In the genomic region with DNA sequence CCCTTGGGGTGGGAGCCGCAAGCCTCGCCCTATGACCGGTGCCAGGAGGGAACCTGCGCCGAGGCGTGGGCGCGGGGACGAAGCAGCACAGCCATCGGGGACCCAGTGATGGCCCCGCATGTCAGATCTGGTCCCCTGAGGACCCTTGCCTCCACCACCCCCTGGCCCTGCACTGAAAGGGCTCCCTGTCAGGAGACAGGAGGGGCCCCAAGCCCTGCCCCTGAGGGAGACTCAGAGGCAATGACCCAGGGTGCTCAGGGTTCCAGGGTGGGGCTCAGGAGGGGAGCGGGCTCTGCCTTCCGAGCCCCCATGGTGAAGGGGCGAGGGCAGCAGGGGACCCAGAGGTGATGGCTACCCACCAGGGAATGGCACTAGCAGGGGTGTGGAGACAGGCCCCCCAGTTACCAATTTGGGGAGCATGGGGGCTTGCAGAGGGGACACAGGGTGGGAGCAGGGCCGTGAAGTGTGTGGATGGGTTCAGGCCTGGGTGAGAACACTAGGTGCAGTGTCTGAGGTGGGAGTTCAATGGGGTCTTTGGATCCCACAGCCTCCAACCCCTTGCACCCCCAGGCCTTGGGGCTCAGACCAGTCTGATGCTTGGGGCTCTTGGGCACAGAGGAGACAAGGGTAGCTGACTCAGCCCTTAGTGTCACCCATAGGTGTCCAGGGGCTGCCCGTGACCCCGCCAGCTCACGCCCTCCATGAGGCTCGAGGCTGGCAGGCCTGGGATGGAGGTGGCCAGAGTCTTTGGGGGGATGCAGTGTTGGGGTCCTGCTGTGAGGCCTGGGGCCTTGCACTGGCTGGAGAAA, we compare ENCODE assay signal across 1 cellular context.
TF ChIP-seq lines count a peak whose summit lies in the region.

No MANE protein-coding gene starts in this region.

TF ChIP-seq in K562, 482 proteins besides CTCF, POLR2A, EP300 and RAD21:
- TF ChIP-seq, protein P1, sequence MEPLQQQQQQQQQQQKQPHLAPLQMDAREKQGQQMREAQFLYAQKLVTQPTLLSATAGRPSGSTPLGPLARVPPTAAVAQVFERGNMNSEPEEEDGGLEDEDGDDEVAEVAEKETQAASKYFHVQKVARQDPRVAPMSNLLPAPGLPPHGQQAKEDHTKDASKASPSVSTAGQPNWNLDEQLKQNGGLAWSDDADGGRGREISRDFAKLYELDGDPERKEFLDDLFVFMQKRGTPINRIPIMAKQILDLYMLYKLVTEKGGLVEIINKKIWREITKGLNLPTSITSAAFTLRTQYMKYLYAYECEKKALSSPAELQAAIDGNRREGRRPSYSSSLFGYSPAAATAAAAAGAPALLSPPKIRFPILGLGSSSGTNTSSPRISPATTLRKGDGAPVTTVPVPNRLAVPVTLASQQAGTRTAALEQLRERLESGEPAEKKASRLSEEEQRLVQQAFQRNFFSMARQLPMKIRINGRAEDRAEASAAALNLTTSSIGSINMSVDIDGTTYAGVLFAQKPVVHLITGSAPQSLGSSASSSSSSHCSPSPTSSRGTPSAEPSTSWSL (CRISPR knock-in tag; IDR thresholded peaks at IDR 0.05; ENCODE audit: borderline replicate concordance): peak; percentile 85; the same call in 1 of the 2 replicates
- TF ChIP-seq ZNF507 (tag; conservative IDR thresholded peaks at IDR 0.05) (no peak), GABPA (tag; conservative IDR thresholded peaks at IDR 0.05; ENCODE audit: low read depth) (0 out of 2 replicates have a peak, but pooled peaks have one; percentile 7), PHF8 (IDR thresholded peaks at IDR 0.05; ENCODE audit: borderline replicate concordance, low read length) (peak; percentile 39; the same call in 1 of the 2 replicates), ZBED1 (IDR thresholded peaks at IDR 0.05) (no peak), PCBP1 (IDR thresholded peaks at IDR 0.05; ENCODE audit: low read depth, low read length, poor library complexity, severe bottlenecking) (peak; percentile 20), ZNF408 (CRISPR knock-in tag; IDR thresholded peaks at IDR 0.05; ENCODE audit: low read depth) (0 out of 2 replicates have a peak, but pooled peaks have one; percentile 66), SMAD4 (CRISPR knock-in tag; conservative IDR thresholded peaks at IDR 0.05) (no peak), JUND (IDR thresholded peaks at IDR 0.05; ENCODE audit: borderline replicate concordance, low read depth, low read length) (no peak), JUND (tag; IDR thresholded peaks at IDR 0.05; ENCODE audit: borderline replicate concordance, low read depth, low read length) (no peak), E2F3 (CRISPR knock-in tag; IDR thresholded peaks at IDR 0.05) (0 out of 2 replicates have a peak, but pooled peaks have one; percentile 34), DMBX1 (CRISPR knock-in tag; IDR thresholded peaks at IDR 0.05; ENCODE audit: borderline replicate concordance) (no peak), KDM1A (IDR thresholded peaks at IDR 0.05) (no peak), OTX1 (CRISPR knock-in tag; IDR thresholded peaks at IDR 0.05) (peak; percentile 64; the same call in 1 of the 2 replicates), ZNF316 (IDR thresholded peaks at IDR 0.05) (peak; percentile 38)
- TF ChIP-seq, protein P2, sequence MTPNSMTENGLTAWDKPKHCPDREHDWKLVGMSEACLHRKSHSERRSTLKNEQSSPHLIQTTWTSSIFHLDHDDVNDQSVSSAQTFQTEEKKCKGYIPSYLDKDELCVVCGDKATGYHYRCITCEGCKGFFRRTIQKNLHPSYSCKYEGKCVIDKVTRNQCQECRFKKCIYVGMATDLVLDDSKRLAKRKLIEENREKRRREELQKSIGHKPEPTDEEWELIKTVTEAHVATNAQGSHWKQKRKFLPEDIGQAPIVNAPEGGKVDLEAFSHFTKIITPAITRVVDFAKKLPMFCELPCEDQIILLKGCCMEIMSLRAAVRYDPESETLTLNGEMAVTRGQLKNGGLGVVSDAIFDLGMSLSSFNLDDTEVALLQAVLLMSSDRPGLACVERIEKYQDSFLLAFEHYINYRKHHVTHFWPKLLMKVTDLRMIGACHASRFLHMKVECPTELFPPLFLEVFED (CRISPR knock-in tag; conservative IDR thresholded peaks at IDR 0.05): 0 out of 2 replicates have a peak, but pooled peaks have one; percentile 24
- TF ChIP-seq, protein P3, sequence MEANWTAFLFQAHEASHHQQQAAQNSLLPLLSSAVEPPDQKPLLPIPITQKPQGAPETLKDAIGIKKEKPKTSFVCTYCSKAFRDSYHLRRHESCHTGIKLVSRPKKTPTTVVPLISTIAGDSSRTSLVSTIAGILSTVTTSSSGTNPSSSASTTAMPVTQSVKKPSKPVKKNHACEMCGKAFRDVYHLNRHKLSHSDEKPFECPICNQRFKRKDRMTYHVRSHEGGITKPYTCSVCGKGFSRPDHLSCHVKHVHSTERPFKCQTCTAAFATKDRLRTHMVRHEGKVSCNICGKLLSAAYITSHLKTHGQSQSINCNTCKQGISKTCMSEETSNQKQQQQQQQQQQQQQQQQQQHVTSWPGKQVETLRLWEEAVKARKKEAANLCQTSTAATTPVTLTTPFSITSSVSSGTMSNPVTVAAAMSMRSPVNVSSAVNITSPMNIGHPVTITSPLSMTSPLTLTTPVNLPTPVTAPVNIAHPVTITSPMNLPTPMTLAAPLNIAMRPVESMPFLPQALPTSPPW (CRISPR knock-in tag; IDR thresholded peaks at IDR 0.05): 0 out of 2 replicates have a peak, but pooled peaks have one; percentile 7
- TF ChIP-seq, protein P4, sequence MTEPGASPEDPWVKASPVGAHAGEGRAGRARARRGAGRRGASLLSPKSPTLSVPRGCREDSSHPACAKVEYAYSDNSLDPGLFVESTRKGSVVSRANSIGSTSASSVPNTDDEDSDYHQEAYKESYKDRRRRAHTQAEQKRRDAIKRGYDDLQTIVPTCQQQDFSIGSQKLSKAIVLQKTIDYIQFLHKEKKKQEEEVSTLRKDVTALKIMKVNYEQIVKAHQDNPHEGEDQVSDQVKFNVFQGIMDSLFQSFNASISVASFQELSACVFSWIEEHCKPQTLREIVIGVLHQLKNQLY (CRISPR knock-in tag; conservative IDR thresholded peaks at IDR 0.05): 0 out of 4 replicates have a peak, but pooled peaks of 1 of the 2 experiments have one; percentile 24
- TF ChIP-seq, protein P5, sequence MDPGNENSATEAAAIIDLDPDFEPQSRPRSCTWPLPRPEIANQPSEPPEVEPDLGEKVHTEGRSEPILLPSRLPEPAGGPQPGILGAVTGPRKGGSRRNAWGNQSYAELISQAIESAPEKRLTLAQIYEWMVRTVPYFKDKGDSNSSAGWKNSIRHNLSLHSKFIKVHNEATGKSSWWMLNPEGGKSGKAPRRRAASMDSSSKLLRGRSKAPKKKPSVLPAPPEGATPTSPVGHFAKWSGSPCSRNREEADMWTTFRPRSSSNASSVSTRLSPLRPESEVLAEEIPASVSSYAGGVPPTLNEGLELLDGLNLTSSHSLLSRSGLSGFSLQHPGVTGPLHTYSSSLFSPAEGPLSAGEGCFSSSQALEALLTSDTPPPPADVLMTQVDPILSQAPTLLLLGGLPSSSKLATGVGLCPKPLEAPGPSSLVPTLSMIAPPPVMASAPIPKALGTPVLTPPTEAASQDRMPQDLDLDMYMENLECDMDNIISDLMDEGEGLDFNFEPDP (CRISPR knock-in tag; IDR thresholded peaks at IDR 0.05): 0 out of 2 replicates have a peak, but pooled peaks have one; percentile 25
- TF ChIP-seq, protein P6, sequence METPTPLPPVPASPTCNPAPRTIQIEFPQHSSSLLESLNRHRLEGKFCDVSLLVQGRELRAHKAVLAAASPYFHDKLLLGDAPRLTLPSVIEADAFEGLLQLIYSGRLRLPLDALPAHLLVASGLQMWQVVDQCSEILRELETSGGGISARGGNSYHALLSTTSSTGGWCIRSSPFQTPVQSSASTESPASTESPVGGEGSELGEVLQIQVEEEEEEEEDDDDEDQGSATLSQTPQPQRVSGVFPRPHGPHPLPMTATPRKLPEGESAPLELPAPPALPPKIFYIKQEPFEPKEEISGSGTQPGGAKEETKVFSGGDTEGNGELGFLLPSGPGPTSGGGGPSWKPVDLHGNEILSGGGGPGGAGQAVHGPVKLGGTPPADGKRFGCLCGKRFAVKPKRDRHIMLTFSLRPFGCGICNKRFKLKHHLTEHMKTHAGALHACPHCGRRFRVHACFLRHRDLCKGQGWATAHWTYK (CRISPR knock-in tag; IDR thresholded peaks at IDR 0.05): 0 out of 2 replicates have a peak, but pooled peaks have one; percentile 23
- TF ChIP-seq, protein P7, sequence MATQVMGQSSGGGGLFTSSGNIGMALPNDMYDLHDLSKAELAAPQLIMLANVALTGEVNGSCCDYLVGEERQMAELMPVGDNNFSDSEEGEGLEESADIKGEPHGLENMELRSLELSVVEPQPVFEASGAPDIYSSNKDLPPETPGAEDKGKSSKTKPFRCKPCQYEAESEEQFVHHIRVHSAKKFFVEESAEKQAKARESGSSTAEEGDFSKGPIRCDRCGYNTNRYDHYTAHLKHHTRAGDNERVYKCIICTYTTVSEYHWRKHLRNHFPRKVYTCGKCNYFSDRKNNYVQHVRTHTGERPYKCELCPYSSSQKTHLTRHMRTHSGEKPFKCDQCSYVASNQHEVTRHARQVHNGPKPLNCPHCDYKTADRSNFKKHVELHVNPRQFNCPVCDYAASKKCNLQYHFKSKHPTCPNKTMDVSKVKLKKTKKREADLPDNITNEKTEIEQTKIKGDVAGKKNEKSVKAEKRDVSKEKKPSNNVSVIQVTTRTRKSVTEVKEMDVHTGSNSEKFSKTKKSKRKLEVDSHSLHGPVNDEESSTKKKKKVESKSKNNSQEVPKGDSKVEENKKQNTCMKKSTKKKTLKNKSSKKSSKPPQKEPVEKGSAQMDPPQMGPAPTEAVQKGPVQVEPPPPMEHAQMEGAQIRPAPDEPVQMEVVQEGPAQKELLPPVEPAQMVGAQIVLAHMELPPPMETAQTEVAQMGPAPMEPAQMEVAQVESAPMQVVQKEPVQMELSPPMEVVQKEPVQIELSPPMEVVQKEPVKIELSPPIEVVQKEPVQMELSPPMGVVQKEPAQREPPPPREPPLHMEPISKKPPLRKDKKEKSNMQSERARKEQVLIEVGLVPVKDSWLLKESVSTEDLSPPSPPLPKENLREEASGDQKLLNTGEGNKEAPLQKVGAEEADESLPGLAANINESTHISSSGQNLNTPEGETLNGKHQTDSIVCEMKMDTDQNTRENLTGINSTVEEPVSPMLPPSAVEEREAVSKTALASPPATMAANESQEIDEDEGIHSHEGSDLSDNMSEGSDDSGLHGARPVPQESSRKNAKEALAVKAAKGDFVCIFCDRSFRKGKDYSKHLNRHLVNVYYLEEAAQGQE (CRISPR knock-in tag; IDR thresholded peaks at IDR 0.05; ENCODE audit: low read depth): 0 out of 2 replicates have a peak, but pooled peaks have one; percentile 19
- TF ChIP-seq, protein P8, sequence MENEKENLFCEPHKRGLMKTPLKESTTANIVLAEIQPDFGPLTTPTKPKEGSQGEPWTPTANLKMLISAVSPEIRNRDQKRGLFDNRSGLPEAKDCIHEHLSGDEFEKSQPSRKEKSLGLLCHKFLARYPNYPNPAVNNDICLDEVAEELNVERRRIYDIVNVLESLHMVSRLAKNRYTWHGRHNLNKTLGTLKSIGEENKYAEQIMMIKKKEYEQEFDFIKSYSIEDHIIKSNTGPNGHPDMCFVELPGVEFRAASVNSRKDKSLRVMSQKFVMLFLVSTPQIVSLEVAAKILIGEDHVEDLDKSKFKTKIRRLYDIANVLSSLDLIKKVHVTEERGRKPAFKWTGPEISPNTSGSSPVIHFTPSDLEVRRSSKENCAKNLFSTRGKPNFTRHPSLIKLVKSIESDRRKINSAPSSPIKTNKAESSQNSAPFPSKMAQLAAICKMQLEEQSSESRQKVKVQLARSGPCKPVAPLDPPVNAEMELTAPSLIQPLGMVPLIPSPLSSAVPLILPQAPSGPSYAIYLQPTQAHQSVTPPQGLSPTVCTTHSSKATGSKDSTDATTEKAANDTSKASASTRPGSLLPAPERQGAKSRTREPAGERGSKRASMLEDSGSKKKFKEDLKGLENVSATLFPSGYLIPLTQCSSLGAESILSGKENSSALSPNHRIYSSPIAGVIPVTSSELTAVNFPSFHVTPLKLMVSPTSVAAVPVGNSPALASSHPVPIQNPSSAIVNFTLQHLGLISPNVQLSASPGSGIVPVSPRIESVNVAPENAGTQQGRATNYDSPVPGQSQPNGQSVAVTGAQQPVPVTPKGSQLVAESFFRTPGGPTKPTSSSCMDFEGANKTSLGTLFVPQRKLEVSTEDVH (IDR thresholded peaks at IDR 0.05; ENCODE audit: low read depth, partially characterized antibody): no peak
